Comparison of ENCODE assay signal across 10 cellular contexts in genomic region chr3:71142440-71143161, GRCh38.
A peak's percentile ranks its signal among the peaks of the same experiment; 100 is the strongest.
DNase-seq lines count a peak whose midpoint lies in the region; ATAC-seq and TF ChIP-seq lines count a peak whose summit lies in the region.
"Had no signal": no experiment of that assay in that cellular context is flagged by ENCODE, and none has a peak within 500 bp of the region (broad histone marks: within the 10 kb centered on the region; RNA-seq: fewer than 3 reads in every experiment).

No MANE protein-coding gene starts in this region.

- no peak for TF ChIP-seq POLR2A in thyroid gland (IDR thresholded peaks at IDR 0.05)

- no peak overlapping the region for H3K4me2 ChIP-seq in hepatocyte

- H3K27ac ChIP-seq in hepatocyte, result peak overlapping the region; percentile 91
- peak overlapping the region in 2 of 3 donors; percentile 27 to 53 for H3K27ac ChIP-seq in thyroid gland

- TF ChIP-seq CTCF in hepatocyte (IDR thresholded peaks at IDR 0.05; ENCODE audit: poor library complexity), result no peak
- TF ChIP-seq CTCF in thyroid gland (IDR thresholded peaks at IDR 0.05), result no peak

- no peak overlapping the region for H3K4me3 ChIP-seq in hepatocyte
- no peak overlapping the region for H3K4me3 ChIP-seq in thyroid gland (replicated peaks in 1 of 3)
- H3K4me3 ChIP-seq: adrenal gland had no signal

- no peak for DNase-seq in activated naive CD4-positive, alpha-beta T cell treated with anti-CD3 and anti-CD28 coated beads, Interleukin-2, amount 50 U/mL, for 72 hours (ENCODE audit: low spot score in 2 of 2)
- no peak for DNase-seq in activated naive CD4-positive, alpha-beta T cell (lab: John Stamatoyannopoulos, UW)
- DNase-seq in RPMI7951 (ENCODE audit: low read depth), result peak; percentile 46
- DNase-seq in hepatocyte (ENCODE audit: low spot score), result no peak
- DNase-seq in thyroid gland, result no peak
- no peak for DNase-seq in NCI-H2081 (lab: John Stamatoyannopoulos, UW)
- no peak for DNase-seq in activated CD8-positive, alpha-beta memory T cell treated with anti-CD3 and anti-CD28 coated beads, Interleukin-2, amount 50 U/mL, for 48 hours
- DNase-seq in posterior cingulate gyrus, result no peak
- DNase-seq: adrenal gland, NCI-H1694 had no signal

- peaks cover 10 to 19% of the 10 kb centered on the region in 2 donors for H3K36me3 Mint-ChIP-seq in activated naive CD4-positive, alpha-beta T cell treated with anti-CD3 and anti-CD28 coated beads, Interleukin-2, amount 50 U/mL, for 72 hours

- H3K27me3 ChIP-seq in hepatocyte (no peaks in the 10 kb centered on the region), thyroid gland (no peaks in the 10 kb centered on the region)
- H3K27me3 ChIP-seq: adrenal gland had no signal

- intact Hi-C loops in thyroid gland (cut with DNase I), result no loop called here
- intact Hi-C loops in posterior cingulate gyrus (cut with DNase I), result no loop called here

- H3K36me3 ChIP-seq in hepatocyte (replicated peaks; ENCODE audit: insufficient read depth, low read depth) (no peaks in the 10 kb centered on the region), thyroid gland (no peaks in the 10 kb centered on the region)
- H3K36me3 ChIP-seq: adrenal gland had no signal

- ATAC-seq in activated naive CD4-positive, alpha-beta T cell treated with anti-CD3 and anti-CD28 coated beads, Interleukin-2, amount 50 U/mL, for 72 hours, result peak in 1 of 2 donors; percentile 31

- H3K4me1 ChIP-seq in hepatocyte (ENCODE audit: insufficient read depth) (peaks cover 7% of the 10 kb centered on the region), thyroid gland (peaks cover 3 to 21% of the 10 kb centered on the region in 2 donors)

- no peaks in the 10 kb centered on the region for H3K9me2 ChIP-seq in hepatocyte (replicated peaks; ENCODE audit: insufficient read depth)

- no peaks in the 10 kb centered on the region for H3K9me3 ChIP-seq in hepatocyte (ENCODE audit: low read depth)
- no peaks in the 10 kb centered on the region for H3K9me3 ChIP-seq in thyroid gland
- H3K9me3 ChIP-seq: adrenal gland had no signal

- 64% methylated on average over 7 of the region's 7 CpGs for WGBS in hepatocyte (ENCODE audit: low lambda C conversion rate, missing lambda C conversion rate)
- 77 to 79% methylated on average over 7 of the region's 7 CpGs for WGBS in thyroid gland, 2 donors

- peaks cover 53% of the 10 kb centered on the region for H3K79me2 ChIP-seq in hepatocyte

- H2AFZ ChIP-seq in hepatocyte, result no peak overlapping the region

- H3K27ac Mint-ChIP-seq in activated naive CD4-positive, alpha-beta T cell treated with anti-CD3 and anti-CD28 coated beads, Interleukin-2, amount 50 U/mL, for 72 hours, result peak overlapping the region; percentile 4 to 65

- peaks cover 4 to 5% of the 10 kb centered on the region in 2 donors for H3K9me3 Mint-ChIP-seq in activated naive CD4-positive, alpha-beta T cell treated with anti-CD3 and anti-CD28 coated beads, Interleukin-2, amount 50 U/mL, for 72 hours

- no peaks in the 10 kb centered on the region for H4K20me1 ChIP-seq in hepatocyte (ENCODE audit: insufficient read depth, poor library complexity, severe bottlenecking)
